15 cellular contexts compared by ENCODE assay signal in the genomic region with DNA sequence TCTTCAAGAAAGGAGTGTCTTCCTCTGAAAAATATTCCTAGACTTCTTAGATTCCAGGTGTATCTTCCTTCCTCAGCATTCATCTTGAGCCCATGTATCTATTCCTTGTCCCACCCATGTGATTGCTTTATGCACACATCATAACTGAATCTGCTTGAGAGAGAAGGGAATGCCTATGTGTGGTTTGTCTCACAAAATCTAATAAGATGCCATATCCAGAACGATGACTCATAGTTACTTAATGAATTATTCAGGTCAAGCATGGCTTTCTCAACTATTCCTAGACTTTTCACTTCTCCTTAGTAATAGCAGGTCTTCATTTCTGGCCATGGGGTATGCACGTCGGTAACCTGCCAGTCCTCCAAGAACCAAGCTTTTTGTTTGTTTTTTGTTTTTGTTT.
DNase-seq lines count a peak whose midpoint lies in the region; ATAC-seq, FAIRE-seq and TF ChIP-seq lines count a peak whose summit lies in the region.
"Had no signal": no experiment of that assay in that cellular context is flagged by ENCODE, and none has a peak within 500 bp of the region (broad histone marks: within the 10 kb centered on the region; RNA-seq: fewer than 3 reads in every experiment).

No MANE protein-coding gene starts in this region.

- no peaks in the 10 kb centered on the region for H3K9me3 ChIP-seq in A549
- H3K9me3 ChIP-seq in esophagus (ENCODE audit: control insufficient read depth in 2 of 2, insufficient read depth in 1 of 2, low read depth in 1 of 2, low read length in 1 of 2) = no peaks in the 10 kb centered on the region

- no peak overlapping the region for H3K4me3 Mint-ChIP-seq in nephron progenitor cell
- no peak overlapping the region for H3K4me3 Mint-ChIP-seq in activated naive CD8-positive, alpha-beta T cell treated with anti-CD3 and anti-CD28 coated beads, Interleukin-2, amount 50 U/mL, for 24 hours
- no peak overlapping the region for H3K4me3 Mint-ChIP-seq in stimulated activated effector memory CD8-positive, alpha-beta T cell treated with anti-CD3 and anti-CD28 coated beads, Interleukin-12 subunit alpha, Interleukin-12 subunit beta, amount 100 ng/mL, for 72 hours
- H3K4me3 Mint-ChIP-seq: activated naive CD4-positive, alpha-beta T cell treated with anti-CD3 and anti-CD28 coated beads, Interleukin-2, amount 10 ng/mL, durations not matched to agents 7 days and 5 days had no signal

- H3K36me3 ChIP-seq in esophagus (ENCODE audit: control insufficient read depth in 2 of 2, insufficient read depth in 2 of 2, low read length in 1 of 2) = no peaks in the 10 kb centered on the region
- H3K36me3 ChIP-seq: WERI-Rb-1 had no signal

- TF ChIP-seq POLR2A in A549 (IDR thresholded peaks at IDR 0.05; ENCODE audit: low read length) = no peak

- H3K27me3 Mint-ChIP-seq in nephron progenitor cell (ENCODE audit: low read depth, poor library complexity) = peaks cover 3% of the 10 kb centered on the region
- H3K27me3 Mint-ChIP-seq in activated naive CD8-positive, alpha-beta T cell treated with anti-CD3 and anti-CD28 coated beads, Interleukin-2, amount 50 U/mL, for 24 hours = no peaks in the 10 kb centered on the region

- 66% methylated on average over 3 of the region's 3 CpGs for WGBS in A549 (ENCODE audit: missing lambda C conversion rate)
- WGBS in esophagus, 2 donors = 73 to 77% methylated on average over 3 of the region's 3 CpGs

- POLR2A ChIA-PET in A549 (lab: Yijun Ruan, JAX) = no interaction called here

- peak overlapping the region; percentile 46 for H3K27ac Mint-ChIP-seq in nephron progenitor cell
- H3K27ac Mint-ChIP-seq in activated naive CD8-positive, alpha-beta T cell treated with anti-CD3 and anti-CD28 coated beads, Interleukin-2, amount 50 U/mL, for 24 hours = no peak overlapping the region
- no peak overlapping the region for H3K27ac Mint-ChIP-seq in stimulated activated effector memory CD8-positive, alpha-beta T cell treated with anti-CD3 and anti-CD28 coated beads, Interleukin-12 subunit alpha, Interleukin-12 subunit beta, amount 100 ng/mL, for 72 hours
- H3K27ac Mint-ChIP-seq: activated naive CD4-positive, alpha-beta T cell treated with anti-CD3 and anti-CD28 coated beads, Interleukin-2, amount 10 ng/mL, durations not matched to agents 7 days and 5 days had no signal

- no peak for TF ChIP-seq EP300 in A549 (IDR thresholded peaks at IDR 0.05)

- no peak for ATAC-seq in A549
- ATAC-seq in GM18909 (IDR thresholded peaks at IDR 0.05; ENCODE audit: poor library complexity, unreplicated experiment) = no peak
- ATAC-seq in activated naive CD8-positive, alpha-beta T cell treated with anti-CD3 and anti-CD28 coated beads, Interleukin-2, amount 50 U/mL, for 24 hours = no peak
- ATAC-seq in stimulated activated effector memory CD8-positive, alpha-beta T cell treated with anti-CD3 and anti-CD28 coated beads, Interleukin-12 subunit alpha, Interleukin-12 subunit beta, amount 100 ng/mL, for 72 hours = no peak
- ATAC-seq: stimulated activated naive CD8-positive, alpha-beta T cell treated with anti-CD3 and anti-CD28 coated beads, Interleukin-15, Interleukin-2, amounts not matched to agents 100 U/mL and 50 U/mL, for 24 hours had no signal

- H3K4me3 ChIP-seq in A549 (no peak overlapping the region), esophagus (ENCODE audit: low read depth in 1 of 2, low read length in 2 of 2) (no peak overlapping the region)

- H3K4me1 ChIP-seq in A549 (peaks cover under 1% of the 10 kb centered on the region; the same call in 1 of the 3 replicates), esophagus (ENCODE audit: control insufficient read depth in 2 of 2, insufficient read depth in 2 of 2, low read length in 1 of 2) (no peaks in the 10 kb centered on the region)

- no peaks in the 10 kb centered on the region for H3K27me3 ChIP-seq in esophagus (ENCODE audit: control insufficient read depth in 1 of 2, insufficient read depth in 2 of 2, low read length in 2 of 2)

- H3K4me2 ChIP-seq in A549 = no peak overlapping the region

- CTCF ChIA-PET in A549 (lab: Yijun Ruan, JAX) = no interaction called here

- peaks cover 10% of the 10 kb centered on the region for H3K9me3 Mint-ChIP-seq in nephron progenitor cell
- H3K9me3 Mint-ChIP-seq in activated naive CD8-positive, alpha-beta T cell treated with anti-CD3 and anti-CD28 coated beads, Interleukin-2, amount 50 U/mL, for 24 hours = peaks cover 6% of the 10 kb centered on the region
- peaks cover 4% of the 10 kb centered on the region for H3K9me3 Mint-ChIP-seq in stimulated activated effector memory CD8-positive, alpha-beta T cell treated with anti-CD3 and anti-CD28 coated beads, Interleukin-12 subunit alpha, Interleukin-12 subunit beta, amount 100 ng/mL, for 72 hours

- no peak for DNase-seq in A549 (ENCODE audit: low read depth in 1 of 2, low spot score in 1 of 2)
- DNase-seq in M059J (ENCODE audit: low read depth) = peak; percentile 60
- no peak for DNase-seq in nephron progenitor cell
- no peak for DNase-seq in NCI-H146 treated with DMSO at 0.1 percent for 48 hours (lab: John Stamatoyannopoulos, UW; ENCODE audit: unreplicated experiment)
- DNase-seq in activated naive CD8-positive, alpha-beta T cell treated with anti-CD3 and anti-CD28 coated beads, Interleukin-2, amount 50 U/mL, for 24 hours = no peak
- no peak for DNase-seq in stimulated activated effector memory CD8-positive, alpha-beta T cell treated with anti-CD3 and anti-CD28 coated beads, Interleukin-12 subunit alpha, Interleukin-12 subunit beta, amount 100 ng/mL, for 72 hours (ENCODE audit: low spot score in 2 of 2)
- DNase-seq: activated naive CD4-positive, alpha-beta T cell treated with anti-CD3 and anti-CD28 coated beads, Interleukin-2, amount 10 ng/mL, durations not matched to agents 7 days and 5 days; AML-193; H7; stimulated activated naive CD8-positive, alpha-beta T cell treated with anti-CD3 and anti-CD28 coated beads, Interleukin-15, Interleukin-2, amounts not matched to agents 100 U/mL and 50 U/mL, for 24 hours; WERI-Rb-1 had no signal

- peaks cover 27% of the 10 kb centered on the region for H3K4me1 Mint-ChIP-seq in nephron progenitor cell
- peaks cover 84% of the 10 kb centered on the region for H3K4me1 Mint-ChIP-seq in activated naive CD8-positive, alpha-beta T cell treated with anti-CD3 and anti-CD28 coated beads, Interleukin-2, amount 50 U/mL, for 24 hours
- H3K4me1 Mint-ChIP-seq in stimulated activated effector memory CD8-positive, alpha-beta T cell treated with anti-CD3 and anti-CD28 coated beads, Interleukin-12 subunit alpha, Interleukin-12 subunit beta, amount 100 ng/mL, for 72 hours = peaks cover 53% of the 10 kb centered on the region

- peaks cover 45% of the 10 kb centered on the region for H3K36me3 Mint-ChIP-seq in nephron progenitor cell (ENCODE audit: low read depth)
- peaks cover 16% of the 10 kb centered on the region for H3K36me3 Mint-ChIP-seq in activated naive CD8-positive, alpha-beta T cell treated with anti-CD3 and anti-CD28 coated beads, Interleukin-2, amount 50 U/mL, for 24 hours (ENCODE audit: low read depth)
- peaks cover 29% of the 10 kb centered on the region for H3K36me3 Mint-ChIP-seq in stimulated activated effector memory CD8-positive, alpha-beta T cell treated with anti-CD3 and anti-CD28 coated beads, Interleukin-12 subunit alpha, Interleukin-12 subunit beta, amount 100 ng/mL, for 72 hours
- H3K36me3 Mint-ChIP-seq: activated naive CD4-positive, alpha-beta T cell treated with anti-CD3 and anti-CD28 coated beads, Interleukin-2, amount 10 ng/mL, durations not matched to agents 7 days and 5 days had no signal

- H3K27ac ChIP-seq in A549 (no peak overlapping the region; a peak in 1 of 6 replicates), esophagus (ENCODE audit: low read depth in 2 of 2, low read length in 1 of 2) (peak overlapping the region; percentile 30 to 53)
- H3K27ac ChIP-seq: HL-60, WERI-Rb-1 had no signal

- TF ChIP-seq CTCF in A549 (IDR thresholded peaks at IDR 0.05) = no peak
- TF ChIP-seq CTCF in nephron progenitor cell (IDR thresholded peaks at IDR 0.05) = no peak

- no peak for FAIRE-seq in A549 (lab: Jason Lieb, UNC)
- FAIRE-seq: GM18507 had no signal

- no peak for TF ChIP-seq RAD21 in A549 (conservative IDR thresholded peaks at IDR 0.05 in 1 of 2, IDR thresholded peaks at IDR 0.05 in 1 of 2)

TF ChIP-seq in A549, 52 proteins besides CTCF, POLR2A, EP300 and RAD21:
- TF ChIP-seq FOSL2 (IDR thresholded peaks at IDR 0.05) = no peak
- TF ChIP-seq FOSL2 (CRISPR knock-in tag; IDR thresholded peaks at IDR 0.05) = peak; percentile 29; the same call in 1 of the 2 replicates
- TF ChIP-seq CBX8 (IDR thresholded peaks at IDR 0.05) = no peak
- TF ChIP-seq, protein P1, sequence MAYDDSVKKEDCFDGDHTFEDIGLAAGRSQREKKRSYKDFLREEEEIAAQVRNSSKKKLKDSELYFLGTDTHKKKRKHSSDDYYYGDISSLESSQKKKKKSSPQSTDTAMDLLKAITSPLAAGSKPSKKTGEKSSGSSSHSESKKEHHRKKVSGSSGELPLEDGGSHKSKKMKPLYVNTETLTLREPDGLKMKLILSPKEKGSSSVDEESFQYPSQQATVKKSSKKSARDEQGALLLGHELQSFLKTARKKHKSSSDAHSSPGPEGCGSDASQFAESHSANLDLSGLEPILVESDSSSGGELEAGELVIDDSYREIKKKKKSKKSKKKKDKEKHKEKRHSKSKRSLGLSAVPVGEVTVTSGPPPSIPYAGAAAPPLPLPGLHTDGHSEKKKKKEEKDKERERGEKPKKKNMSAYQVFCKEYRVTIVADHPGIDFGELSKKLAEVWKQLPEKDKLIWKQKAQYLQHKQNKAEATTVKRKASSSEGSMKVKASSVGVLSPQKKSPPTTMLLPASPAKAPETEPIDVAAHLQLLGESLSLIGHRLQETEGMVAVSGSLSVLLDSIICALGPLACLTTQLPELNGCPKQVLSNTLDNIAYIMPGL (CRISPR knock-in tag; IDR thresholded peaks at IDR 0.05; ENCODE audit: borderline replicate concordance) = no peak
- TF ChIP-seq JUN (IDR thresholded peaks at IDR 0.05) = no peak
- no peak for TF ChIP-seq TFCP2L1 (CRISPR knock-in tag; IDR thresholded peaks at IDR 0.05)

Comparison
In these comparisons a context has a peak if more than half of its experiments do, and no peak if none do; other contexts are left out.
1. H3K27ac ChIP-seq: peak in esophagus (2 of 2); none in A549 (0 of 2).